In genomic region chr3:104437131-104437750, GRCh38 we compare ENCODE assay signal across 10 cellular contexts.
DNase-seq lines count a peak whose midpoint lies in the region; ATAC-seq and TF ChIP-seq lines count a peak whose summit lies in the region.
"Had no signal": no experiment of that assay in that cellular context is flagged by ENCODE, and none has a peak within 500 bp of the region (broad histone marks: within the 10 kb centered on the region; RNA-seq: fewer than 3 reads in every experiment).

No MANE protein-coding gene starts in this region.

- DNase-seq in Ammon's horn (ENCODE audit: low spot score) (peak; percentile 34), NCI-H226 (peak; percentile 89), fibroblast of gingiva (ENCODE audit: low read depth) (peak; percentile 64), non-pigmented ciliary epithelial cell (ENCODE audit: low read depth) (peak; percentile 42), GM10248 (ENCODE audit: extremely low spot score) (no peak)
- no peak for DNase-seq in stimulated activated CD4-positive, alpha-beta T cell treated with anti-CD3 and anti-CD28 coated beads, Interleukin-12 subunit alpha, Interleukin-12 subunit beta, amount 100 ng/mL, for 4 hours
- DNase-seq: NCI-H2171 had no signal

- ATAC-seq in HG02973 (IDR thresholded peaks at IDR 0.05; ENCODE audit: unreplicated experiment) (no peak), GM19328 (IDR thresholded peaks at IDR 0.05; ENCODE audit: unreplicated experiment) (no peak)
- ATAC-seq: esophagus mucosa had no signal

- TF ChIP-seq CTCF in GM10248 (IDR thresholded peaks at IDR 0.05; ENCODE audit: control extremely low read depth, extremely low read depth, low read depth, missing control alignments) = no peak

- POLR2A ChIA-PET in GM10248 (lab: Yijun Ruan, JAX) = no interaction called here

- CTCF ChIA-PET in GM10248 (lab: Yijun Ruan, JAX) = interaction anchor here (1.4 to 2.1 kb wide), 3 partner anchors 11 to 27 kb away, joined by 3 to 4 read pairs (median 4); no protein-coding TSS in a partner anchor

Comparison
In these comparisons a context has a peak if more than half of its experiments do, and no peak if none do; other contexts are left out.
1. DNase-seq: peak in Ammon's horn (single experiment), NCI-H226 (single experiment), fibroblast of gingiva (single experiment) and non-pigmented ciliary epithelial cell (single experiment); none in GM10248 (single experiment) and stimulated activated CD4-positive, alpha-beta T cell treated with anti-CD3 and anti-CD28 coated beads, Interleukin-12 subunit alpha, Interleukin-12 subunit beta, amount 100 ng/mL, for 4 hours (single experiment).